Comparison of ENCODE assay signal across 23 cellular contexts in the genomic region with DNA sequence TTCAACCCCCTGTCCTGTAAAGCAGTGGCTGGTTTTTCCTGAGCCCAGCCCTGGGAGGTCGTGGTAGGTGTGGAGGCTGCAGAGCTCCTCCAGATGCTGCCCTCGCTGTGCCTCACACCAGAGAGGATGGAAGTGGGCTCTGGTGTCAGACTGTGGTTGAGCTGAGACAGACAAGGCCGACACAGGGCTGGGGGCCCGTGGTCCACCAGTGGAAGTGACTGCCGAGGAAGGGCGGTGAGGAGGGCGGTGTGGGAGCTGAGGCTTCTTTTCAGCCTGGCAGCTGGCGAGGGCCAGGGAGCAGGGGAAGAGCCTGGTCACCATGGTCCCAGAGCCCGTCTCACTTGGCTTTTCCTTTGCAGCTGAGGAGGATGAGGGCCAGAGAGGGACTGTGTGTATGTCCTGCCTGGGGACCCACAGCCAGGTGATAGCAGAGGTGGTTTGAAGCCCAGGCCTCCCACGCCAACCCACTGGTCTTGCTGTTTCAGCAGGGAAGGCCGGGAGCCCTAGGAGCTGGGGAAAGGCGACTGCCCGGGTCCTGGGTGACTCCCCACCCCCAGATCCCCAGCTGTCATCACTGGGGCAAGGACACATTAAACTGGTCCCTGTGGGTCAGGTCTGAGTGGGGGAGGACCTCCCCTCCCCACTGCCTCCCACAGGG. TPM values are rescaled to one million over a fixed set of nuclear protein-coding genes. Genes with fewer than 3 reads are reported as not detected.
A peak's percentile ranks its signal among the peaks of the same experiment; 100 is the strongest.
DNase-seq lines count a peak whose midpoint lies in the region; ATAC-seq, FAIRE-seq and TF ChIP-seq lines count a peak whose summit lies in the region.
"Had no signal": no experiment of that assay in that cellular context is flagged by ENCODE, and none has a peak within 500 bp of the region (broad histone marks: within the 10 kb centered on the region; RNA-seq: fewer than 3 reads in every experiment).

No MANE protein-coding gene starts in this region.

- no peak overlapping the region for H3K56ac ChIP-seq in H1 (replicated peaks; ENCODE audit: insufficient read length, low read depth, low read length)

- H3K79me1 ChIP-seq in H1 (ENCODE audit: low read depth, low read length), result no peaks in the 10 kb centered on the region; the same call in 1 of the 2 replicates

- no peaks in the 10 kb centered on the region for H3K36me3 Mint-ChIP-seq in natural killer cell treated with Interleukin-12 subunit alpha and Interleukin-12 subunit beta and Interleukin-15 and Interleukin-18, amount 100 ng/mL, for 72 hours
- H3K36me3 Mint-ChIP-seq in endothelial cell (ENCODE audit: low read depth, unreplicated experiment), result peaks cover 8% of the 10 kb centered on the region

- H3K18ac ChIP-seq in H1 (ENCODE audit: extremely low read depth, low read length), result no peak overlapping the region

- H2BK120ac ChIP-seq in H1 (replicated peaks; ENCODE audit: low read depth, low read length), result no peak overlapping the region

- H2BK5ac ChIP-seq in H1 (ENCODE audit: low read depth, low read length), result no peak overlapping the region

- CTCF ChIA-PET in H1 (lab: Charles Lee; ENCODE audit: partially characterized antibody), result interaction anchor here (0.7 to 5.8 kb wide), 10 partner anchors 10 to 179 kb away, joined by 3 to 38 read pairs (median 4); no protein-coding TSS in a partner anchor

- H3K9me3 Mint-ChIP-seq in stimulated activated naive CD8-positive, alpha-beta T cell treated with anti-CD3 and anti-CD28 coated beads, Interleukin-15, amount 100 ng/mL, for 72 hours, result no peaks in the 10 kb centered on the region
- no peaks in the 10 kb centered on the region for H3K9me3 Mint-ChIP-seq in natural killer cell treated with Interleukin-12 subunit alpha and Interleukin-12 subunit beta and Interleukin-15 and Interleukin-18, amount 100 ng/mL, for 72 hours
- no peaks in the 10 kb centered on the region for H3K9me3 Mint-ChIP-seq in endothelial cell (ENCODE audit: unreplicated experiment)
- H3K9me3 Mint-ChIP-seq: CD8-positive, alpha-beta memory T cell; HFFc6 had no signal

- H3K27me3 Mint-ChIP-seq in stimulated activated naive CD8-positive, alpha-beta T cell treated with anti-CD3 and anti-CD28 coated beads, Interleukin-15, amount 100 ng/mL, for 72 hours, result no peaks in the 10 kb centered on the region
- H3K27me3 Mint-ChIP-seq in natural killer cell treated with Interleukin-12 subunit alpha and Interleukin-12 subunit beta and Interleukin-15 and Interleukin-18, amount 100 ng/mL, for 72 hours, result no peaks in the 10 kb centered on the region
- H3K27me3 Mint-ChIP-seq in endothelial cell (ENCODE audit: unreplicated experiment), result peaks cover 11% of the 10 kb centered on the region
- H3K27me3 Mint-ChIP-seq: CD8-positive, alpha-beta memory T cell had no signal

- peaks cover 0 to 5% (median 1%) of the 10 kb centered on the region in 4 experiments; a peak in 2 of 8 replicates for H3K36me3 ChIP-seq in H1 (ENCODE audit: control insufficient read depth in 2 of 4, insufficient read depth in 4 of 4, low read length in 3 of 4)

- peaks cover 2 to 3% of the 10 kb centered on the region in 2 experiments for H4K20me1 ChIP-seq in H1 (replicated peaks in 1 of 2; ENCODE audit: control insufficient read depth in 1 of 2, insufficient read depth in 2 of 2, low read length in 2 of 2)

- no peak overlapping the region for H4K5ac ChIP-seq in H1 (ENCODE audit: insufficient read length, low read depth, low read length)

- H3K4me3 ChIP-seq in H1 (ENCODE audit: extremely low read depth in 1 of 4, insufficient read depth in 2 of 4, low read depth in 3 of 4, low read length in 4 of 4), result no peak overlapping the region

- H2BK20ac ChIP-seq in H1 (ENCODE audit: low read length), result no peak overlapping the region

- H3K14ac ChIP-seq in H1 (ENCODE audit: insufficient read length), result no peak overlapping the region

- H3K9me3 ChIP-seq in H1 (ENCODE audit: insufficient read depth in 2 of 2, low read depth in 1 of 2, low read length in 1 of 2), result no peaks in the 10 kb centered on the region

- no peak overlapping the region for H3K27ac ChIP-seq in H1 (ENCODE audit: low read depth, low read length)
- H3K27ac ChIP-seq: KMS-11 had no signal

- no peak overlapping the region for H2BK15ac ChIP-seq in H1 (ENCODE audit: low read length)

- H4K91ac ChIP-seq in H1 (replicated peaks; ENCODE audit: insufficient read length, low read length), result no peak overlapping the region

- DNase-seq in stimulated activated naive CD8-positive, alpha-beta T cell treated with anti-CD3 and anti-CD28 coated beads, Interleukin-15, Interleukin-2, amounts not matched to agents 100 U/mL and 50 U/mL, for 24 hours, result no peak
- DNase-seq in stimulated activated naive CD8-positive, alpha-beta T cell treated with anti-CD3 and anti-CD28 coated beads, Interleukin-15, amount 100 ng/mL, for 72 hours, result no peak
- no peak for DNase-seq in H1 (ENCODE audit: low read depth in 1 of 2, low spot score in 2 of 2)
- no peak for DNase-seq in natural killer cell treated with Interleukin-12 subunit alpha and Interleukin-12 subunit beta and Interleukin-15 and Interleukin-18, amount 100 ng/mL, for 72 hours (ENCODE audit: low spot score)
- no peak for DNase-seq in DMS53 treated with DMSO at 0.1 percent for 48 hours (lab: John Stamatoyannopoulos, UW; ENCODE audit: unreplicated experiment)
- no peak for DNase-seq in endothelial cell (ENCODE audit: low spot score)
- DNase-seq: ACHN; C1 segment of cervical spinal cord; CD8-positive, alpha-beta memory T cell; DMS79 treated with DMSO at 0.1 percent for 48 hours; HFFc6; MV-4-11; NCI-H1694 treated with DMSO at 0.1 percent for 48 hours; NCI-H2227 treated with DMSO at 0.1 percent for 48 hours; NCI-H524; NCI-H82; OCI-M1; Right ventricle myocardium superior had no signal

- H3K4me1 Mint-ChIP-seq in stimulated activated naive CD8-positive, alpha-beta T cell treated with anti-CD3 and anti-CD28 coated beads, Interleukin-15, amount 100 ng/mL, for 72 hours, result no peaks in the 10 kb centered on the region
- peaks cover 6 to 13% of the 10 kb centered on the region in 2 donors for H3K4me1 Mint-ChIP-seq in natural killer cell treated with Interleukin-12 subunit alpha and Interleukin-12 subunit beta and Interleukin-15 and Interleukin-18, amount 100 ng/mL, for 72 hours (ENCODE audit: low read depth in 2 of 2)
- H3K4me1 Mint-ChIP-seq in endothelial cell (ENCODE audit: unreplicated experiment), result peaks cover 11% of the 10 kb centered on the region

- TF ChIP-seq CTCF in H1 (IDR thresholded peaks at IDR 0.05; ENCODE audit: control extremely low read depth in 1 of 3, insufficient read depth in 1 of 3, low read depth in 1 of 3, low read length in 3 of 3) (no peak), endothelial cell (IDR thresholded peaks at IDR 0.05; ENCODE audit: unreplicated experiment) (no peak)

- no peak for TF ChIP-seq POLR2A in H1 (IDR thresholded peaks at IDR 0.05; ENCODE audit: control extremely low read depth in 1 of 2, low read depth in 2 of 2, low read length in 2 of 2)

- no peaks in the 10 kb centered on the region for H3K27me3 ChIP-seq in H1 (replicated peaks in 1 of 4; ENCODE audit: control insufficient read depth in 3 of 4, extremely low read depth in 1 of 4, insufficient read depth in 3 of 4, low read length in 3 of 4)

- H3K4ac ChIP-seq in H1 (replicated peaks; ENCODE audit: insufficient read length, low read depth, low read length), result no peak overlapping the region

- H2BK12ac ChIP-seq in H1 (ENCODE audit: low read depth, low read length), result no peak overlapping the region

- no peak overlapping the region for H3K23ac ChIP-seq in H1 (ENCODE audit: insufficient read length)

- H4K8ac ChIP-seq in H1 (ENCODE audit: extremely low read depth, insufficient read depth, low read length), result peak overlapping the region; percentile 53

- H3K4me3 Mint-ChIP-seq in stimulated activated naive CD8-positive, alpha-beta T cell treated with anti-CD3 and anti-CD28 coated beads, Interleukin-15, amount 100 ng/mL, for 72 hours, result no peak overlapping the region
- no peak overlapping the region for H3K4me3 Mint-ChIP-seq in natural killer cell treated with Interleukin-12 subunit alpha and Interleukin-12 subunit beta and Interleukin-15 and Interleukin-18, amount 100 ng/mL, for 72 hours
- H3K4me3 Mint-ChIP-seq in endothelial cell (ENCODE audit: unreplicated experiment), result no peak overlapping the region
- H3K4me3 Mint-ChIP-seq: CD8-positive, alpha-beta memory T cell; HFFc6 had no signal

- TF ChIP-seq RAD21 in H1 (IDR thresholded peaks at IDR 0.05 in 1 of 2, conservative IDR thresholded peaks at IDR 0.05 in 1 of 2; ENCODE audit: low read depth in 2 of 2, low read length in 2 of 2), result no peak

- no peak overlapping the region for H3K4me2 ChIP-seq in H1 (ENCODE audit: insufficient read depth in 1 of 2, low read depth in 2 of 2, low read length in 2 of 2)
- H3K4me2 ChIP-seq: KMS-11 had no signal

- no peaks in the 10 kb centered on the region for H3K79me2 ChIP-seq in H1 (ENCODE audit: control insufficient read depth in 1 of 2, insufficient read depth in 2 of 2, low read length in 2 of 2)

- H3K23me2 ChIP-seq in H1 (ENCODE audit: low read depth, low read length), result no peaks in the 10 kb centered on the region

- H3K27ac Mint-ChIP-seq in stimulated activated naive CD8-positive, alpha-beta T cell treated with anti-CD3 and anti-CD28 coated beads, Interleukin-15, amount 100 ng/mL, for 72 hours, result no peak overlapping the region
- H3K27ac Mint-ChIP-seq in natural killer cell treated with Interleukin-12 subunit alpha and Interleukin-12 subunit beta and Interleukin-15 and Interleukin-18, amount 100 ng/mL, for 72 hours, result no peak overlapping the region
- no peak overlapping the region for H3K27ac Mint-ChIP-seq in endothelial cell (ENCODE audit: unreplicated experiment)
- H3K27ac Mint-ChIP-seq: HFFc6 had no signal

- ATAC-seq in stimulated activated naive CD8-positive, alpha-beta T cell treated with anti-CD3 and anti-CD28 coated beads, Interleukin-15, Interleukin-2, amounts not matched to agents 100 U/mL and 50 U/mL, for 24 hours, result peak; percentile 16
- ATAC-seq in stimulated activated naive CD8-positive, alpha-beta T cell treated with anti-CD3 and anti-CD28 coated beads, Interleukin-15, amount 100 ng/mL, for 72 hours, result no peak
- ATAC-seq in natural killer cell treated with Interleukin-12 subunit alpha and Interleukin-12 subunit beta and Interleukin-15 and Interleukin-18, amount 100 ng/mL, for 72 hours, result peak; percentile 45 to 68
- no peak for ATAC-seq in HG03045 (IDR thresholded peaks at IDR 0.05; ENCODE audit: unreplicated experiment)

- H3K9ac ChIP-seq in H1 (replicated peaks in 1 of 4; ENCODE audit: extremely low read depth in 1 of 4, low read depth in 3 of 4, low read length in 3 of 4), result no peak overlapping the region
- H3K9ac ChIP-seq: KMS-11 had no signal

- POLR2A ChIA-PET in H1 (lab: Charles Lee; ENCODE audit: partially characterized antibody), result interaction anchor here (1.0 to 2.6 kb wide), 6 partner anchors 9 to 121 kb away, joined by 4 to 9 read pairs (median 4); a partner anchor contains a TSS

- WGBS in H1 (ENCODE audit: extremely low coverage in 1 of 2, insufficient coverage in 1 of 2, insufficient read length in 1 of 2, insufficient replicate concordance in 2 of 2, low coverage in 1 of 2, low lambda C conversion rate in 2 of 2, missing lambda C conversion rate in 1 of 2), 2 experiments, result 94% methylated on average over 11 of the region's 13 CpGs; no CpG with 5 or more reads in 1 of the 2 experiments

- no peak overlapping the region for H2AFZ ChIP-seq in H1 (ENCODE audit: low read length)

- TF ChIP-seq EP300 in H1 (IDR thresholded peaks at IDR 0.05; ENCODE audit: borderline replicate concordance in 1 of 2, low read depth in 2 of 2, low read length in 2 of 2), result no peak

- no peak for FAIRE-seq in H1 (lab: Jason Lieb, UNC)

- peaks cover 0 to 3% (median 0%) of the 10 kb centered on the region in 4 experiments; a peak in 1 of 7 replicates for H3K4me1 ChIP-seq in H1 (replicated peaks in 1 of 4; ENCODE audit: control insufficient read depth in 3 of 4, insufficient read depth in 4 of 4, low read length in 3 of 4)

- no peak overlapping the region for H2AK5ac ChIP-seq in H1 (ENCODE audit: low read depth, low read length)

RNA-seq across cellular contexts. Expression of a gene that starts 8.5 kb away (rescaled TPM):
- total RNA-seq in H1 (2021; fragmentation: NEBNext Ultra II Directional; extraction: Animal tissue kit (Norgen Biotek cat#: 25700)), result not detected in 2 replicates
- polyA plus RNA-seq in H1 (2011; rRNA removed), result not detected in 2 replicates
- not detected for polyA plus RNA-seq in H1 (2011; cell fraction: cytosol; rRNA removed)
- not detected for polyA plus RNA-seq in H1 (2011; cell fraction: nucleus; rRNA removed)
- polyA plus RNA-seq in H1 (2012, experiment 1 of 2), result 0.05 to 0.07 TPM (median 0.05 TPM) in 3 of 4 replicates, not detected in the other
- not detected for polyA plus RNA-seq in H1 (2012, experiment 2 of 2)
- polyA plus RNA-seq in H1 (2013, experiment 1 of 2), result not detected
- polyA plus RNA-seq in H1 (2013, experiment 2 of 2), result not detected
- polyA minus RNA-seq in H1 (2011; rRNA and poly(A)+ RNA removed), result not detected in 2 replicates
- polyA minus RNA-seq in H1 (2011; cell fraction: cytosol; rRNA and poly(A)+ RNA removed), result not detected
- polyA minus RNA-seq in H1 (2011; cell fraction: nucleus; rRNA and poly(A)+ RNA removed), result not detected
- not detected for total RNA-seq in natural killer cell treated with Interleukin-12 subunit alpha and Interleukin-12 subunit beta and Interleukin-15 and Interleukin-18, amount 100 ng/mL, for 72 hours
- total RNA-seq in endothelial cell (ENCODE audit: unreplicated experiment), result not detected
- total RNA-seq: CD8-positive, alpha-beta memory T cell; G401; H4; HFFc6; HT-29 had no signal
- polyA plus RNA-seq: CD8-positive, alpha-beta memory T cell had no signal

RNA-seq across cellular contexts. Expression of a gene that starts 34.7 kb away (rescaled TPM):
- not detected in 2 replicates for total RNA-seq in H1 (2021; fragmentation: NEBNext Ultra II Directional; extraction: Animal tissue kit (Norgen Biotek cat#: 25700))
- 0.03 TPM in 1 of 2 replicates, not detected in the other for polyA plus RNA-seq in H1 (2011; rRNA removed)
- 0.19 TPM for polyA plus RNA-seq in H1 (2011; cell fraction: cytosol; rRNA removed)
- 0.23 TPM for polyA plus RNA-seq in H1 (2011; cell fraction: nucleus; rRNA removed)
- polyA plus RNA-seq in H1 (2012, experiment 1 of 2), result 0.31 to 0.36 TPM in 2 of 4 replicates, not detected in the others
- polyA plus RNA-seq in H1 (2012, experiment 2 of 2), result not detected
- polyA plus RNA-seq in H1 (2013, experiment 1 of 2), result not detected
- not detected for polyA plus RNA-seq in H1 (2013, experiment 2 of 2)
- not detected in 2 replicates for polyA minus RNA-seq in H1 (2011; rRNA and poly(A)+ RNA removed)
- not detected for polyA minus RNA-seq in H1 (2011; cell fraction: cytosol; rRNA and poly(A)+ RNA removed)
- polyA minus RNA-seq in H1 (2011; cell fraction: nucleus; rRNA and poly(A)+ RNA removed), result not detected
- 100 to 1,000 TPM; 599 to 903 TPM for total RNA-seq in natural killer cell treated with Interleukin-12 subunit alpha and Interleukin-12 subunit beta and Interleukin-15 and Interleukin-18, amount 100 ng/mL, for 72 hours
- not detected for total RNA-seq in endothelial cell (ENCODE audit: unreplicated experiment)
- total RNA-seq: G401, H4, HFFc6, HT-29 had no signal

RNA-seq across cellular contexts. Expression of a gene that starts 43.5 kb away (rescaled TPM):
- total RNA-seq in H1 (2021; fragmentation: NEBNext Ultra II Directional; extraction: Animal tissue kit (Norgen Biotek cat#: 25700)), result 86.2 and 90.4 TPM in 2 replicates
- polyA plus RNA-seq in H1 (2011; rRNA removed), result 76.3 and 81.5 TPM in 2 replicates
- polyA plus RNA-seq in H1 (2011; cell fraction: cytosol; rRNA removed), result 86.9 TPM
- polyA plus RNA-seq in H1 (2011; cell fraction: nucleus; rRNA removed), result 92.2 TPM
- 85.0 to 100.0 TPM (median 91.1 TPM) in 4 replicates for polyA plus RNA-seq in H1 (2012, experiment 1 of 2)
- 68.2 TPM for polyA plus RNA-seq in H1 (2012, experiment 2 of 2)
- polyA plus RNA-seq in H1 (2013, experiment 1 of 2), result 70.1 TPM
- 70.8 TPM for polyA plus RNA-seq in H1 (2013, experiment 2 of 2)
- polyA minus RNA-seq in H1 (2011; rRNA and poly(A)+ RNA removed), result 111 and 121 TPM in 2 replicates
- polyA minus RNA-seq in H1 (2011; cell fraction: cytosol; rRNA and poly(A)+ RNA removed), result 43.4 TPM
- 78.2 TPM for polyA minus RNA-seq in H1 (2011; cell fraction: nucleus; rRNA and poly(A)+ RNA removed)
- 100 to 1,000 TPM in 1 of 2 donors, 10 to 100 TPM in 1; 72.9 to 107 TPM for total RNA-seq in natural killer cell treated with Interleukin-12 subunit alpha and Interleukin-12 subunit beta and Interleukin-15 and Interleukin-18, amount 100 ng/mL, for 72 hours
- 64.0 TPM for total RNA-seq in endothelial cell (ENCODE audit: unreplicated experiment)

RNA-seq across cellular contexts. Expression of a gene that starts 47.6 kb away (rescaled TPM):
- 40.9 and 46.3 TPM in 2 replicates for total RNA-seq in H1 (2021; fragmentation: NEBNext Ultra II Directional; extraction: Animal tissue kit (Norgen Biotek cat#: 25700))
- 47.2 and 49.4 TPM in 2 replicates for polyA plus RNA-seq in H1 (2011; rRNA removed)
- 46.6 TPM for polyA plus RNA-seq in H1 (2011; cell fraction: cytosol; rRNA removed)
- 55.1 TPM for polyA plus RNA-seq in H1 (2011; cell fraction: nucleus; rRNA removed)
- polyA plus RNA-seq in H1 (2012, experiment 1 of 2), result 33.5 to 45.1 TPM (median 40.7 TPM) in 4 replicates
- 27.8 TPM for polyA plus RNA-seq in H1 (2012, experiment 2 of 2)
- polyA plus RNA-seq in H1 (2013, experiment 1 of 2), result 58.4 TPM
- polyA plus RNA-seq in H1 (2013, experiment 2 of 2), result 57.9 TPM
- polyA minus RNA-seq in H1 (2011; rRNA and poly(A)+ RNA removed), result 57.6 and 59.6 TPM in 2 replicates
- polyA minus RNA-seq in H1 (2011; cell fraction: cytosol; rRNA and poly(A)+ RNA removed), result 30.2 TPM
- 34.8 TPM for polyA minus RNA-seq in H1 (2011; cell fraction: nucleus; rRNA and poly(A)+ RNA removed)
- 10 to 100 TPM; 29.1 to 29.2 TPM for total RNA-seq in natural killer cell treated with Interleukin-12 subunit alpha and Interleukin-12 subunit beta and Interleukin-15 and Interleukin-18, amount 100 ng/mL, for 72 hours
- total RNA-seq in endothelial cell (ENCODE audit: unreplicated experiment), result 47.5 TPM

RNA-seq across cellular contexts. Expression of a gene that starts 57.0 kb away (rescaled TPM):
- total RNA-seq in H1 (2021; fragmentation: NEBNext Ultra II Directional; extraction: Animal tissue kit (Norgen Biotek cat#: 25700)), result 19.8 and 22.4 TPM in 2 replicates
- 29.9 and 42.6 TPM in 2 replicates for polyA plus RNA-seq in H1 (2011; rRNA removed)
- 21.6 TPM for polyA plus RNA-seq in H1 (2011; cell fraction: cytosol; rRNA removed)
- polyA plus RNA-seq in H1 (2011; cell fraction: nucleus; rRNA removed), result 95.9 TPM
- polyA plus RNA-seq in H1 (2012, experiment 1 of 2), result 12.3 to 22.2 TPM (median 20.1 TPM) in 4 replicates
- polyA plus RNA-seq in H1 (2012, experiment 2 of 2), result 19.3 TPM
- 17.5 TPM for polyA plus RNA-seq in H1 (2013, experiment 1 of 2)
- 17.1 TPM for polyA plus RNA-seq in H1 (2013, experiment 2 of 2)
- polyA minus RNA-seq in H1 (2011; rRNA and poly(A)+ RNA removed), result 12.1 and 19.4 TPM in 2 replicates
- polyA minus RNA-seq in H1 (2011; cell fraction: cytosol; rRNA and poly(A)+ RNA removed), result 5.9 TPM
- polyA minus RNA-seq in H1 (2011; cell fraction: nucleus; rRNA and poly(A)+ RNA removed), result 14.9 TPM
- total RNA-seq in natural killer cell treated with Interleukin-12 subunit alpha and Interleukin-12 subunit beta and Interleukin-15 and Interleukin-18, amount 100 ng/mL, for 72 hours, result 1 to 10 TPM; 4.7 to 6.4 TPM
- 42.4 TPM for total RNA-seq in endothelial cell (ENCODE audit: unreplicated experiment)

Comparison
In these comparisons a context has a peak if more than half of its experiments do, and no peak if none do; other contexts are left out.
1. ATAC-seq: peak in stimulated activated naive CD8-positive, alpha-beta T cell treated with anti-CD3 and anti-CD28 coated beads, Interleukin-15, Interleukin-2, amounts not matched to agents 100 U/mL and 50 U/mL, for 24 hours (single experiment) and natural killer cell treated with Interleukin-12 subunit alpha and Interleukin-12 subunit beta and Interleukin-15 and Interleukin-18, amount 100 ng/mL, for 72 hours (2 of 2); none in stimulated activated naive CD8-positive, alpha-beta T cell treated with anti-CD3 and anti-CD28 coated beads, Interleukin-15, amount 100 ng/mL, for 72 hours (single experiment) and HG03045 (single experiment).
2. RNA of a gene that starts 34.7 kb away (total RNA-seq): 599 to 903 TPM in natural killer cell treated with Interleukin-12 subunit alpha and Interleukin-12 subunit beta and Interleukin-15 and Interleukin-18, amount 100 ng/mL, for 72 hours; not detected in endothelial cell (single experiment) and not detected in H1; every median in the first group is over 100 times any median in the second.